ENCODE assay signal across 1 cellular context in the genomic region with DNA sequence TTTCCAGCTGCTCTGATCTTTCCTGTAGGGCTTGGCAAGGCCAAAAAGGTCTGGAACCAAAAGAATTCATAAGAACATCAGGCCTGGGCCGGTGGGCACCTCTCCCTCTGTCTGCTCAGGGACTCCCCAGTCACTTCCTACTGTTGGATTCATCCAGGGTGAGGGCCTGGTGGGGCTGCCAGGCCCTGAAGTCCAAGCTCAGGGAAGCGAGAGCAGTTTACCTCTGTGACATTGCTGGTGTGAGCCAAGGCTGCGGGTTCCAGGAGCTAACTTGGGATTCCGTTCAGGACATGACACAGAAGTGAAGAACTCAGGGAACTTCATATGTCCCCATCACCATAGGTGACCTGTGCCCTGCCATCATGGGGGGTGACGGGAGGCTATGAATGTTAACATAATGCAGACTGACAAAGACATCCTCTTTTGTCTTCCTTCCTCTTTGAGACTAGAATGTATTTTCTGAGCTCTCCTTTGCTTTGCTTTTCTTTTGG.
TF ChIP-seq lines count a peak whose summit lies in the region.

No MANE protein-coding gene starts in this region.

TF ChIP-seq in SK-N-SH, 30 proteins besides CTCF, POLR2A, EP300 and RAD21 (continued from another document):
- TF ChIP-seq, protein P1, sequence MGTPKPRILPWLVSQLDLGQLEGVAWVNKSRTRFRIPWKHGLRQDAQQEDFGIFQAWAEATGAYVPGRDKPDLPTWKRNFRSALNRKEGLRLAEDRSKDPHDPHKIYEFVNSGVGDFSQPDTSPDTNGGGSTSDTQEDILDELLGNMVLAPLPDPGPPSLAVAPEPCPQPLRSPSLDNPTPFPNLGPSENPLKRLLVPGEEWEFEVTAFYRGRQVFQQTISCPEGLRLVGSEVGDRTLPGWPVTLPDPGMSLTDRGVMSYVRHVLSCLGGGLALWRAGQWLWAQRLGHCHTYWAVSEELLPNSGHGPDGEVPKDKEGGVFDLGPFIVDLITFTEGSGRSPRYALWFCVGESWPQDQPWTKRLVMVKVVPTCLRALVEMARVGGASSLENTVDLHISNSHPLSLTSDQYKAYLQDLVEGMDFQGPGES (IDR thresholded peaks at IDR 0.05; ENCODE audit: low read depth, low read length) = no peak
